8 cellular contexts compared by ENCODE assay signal in the genomic region with DNA sequence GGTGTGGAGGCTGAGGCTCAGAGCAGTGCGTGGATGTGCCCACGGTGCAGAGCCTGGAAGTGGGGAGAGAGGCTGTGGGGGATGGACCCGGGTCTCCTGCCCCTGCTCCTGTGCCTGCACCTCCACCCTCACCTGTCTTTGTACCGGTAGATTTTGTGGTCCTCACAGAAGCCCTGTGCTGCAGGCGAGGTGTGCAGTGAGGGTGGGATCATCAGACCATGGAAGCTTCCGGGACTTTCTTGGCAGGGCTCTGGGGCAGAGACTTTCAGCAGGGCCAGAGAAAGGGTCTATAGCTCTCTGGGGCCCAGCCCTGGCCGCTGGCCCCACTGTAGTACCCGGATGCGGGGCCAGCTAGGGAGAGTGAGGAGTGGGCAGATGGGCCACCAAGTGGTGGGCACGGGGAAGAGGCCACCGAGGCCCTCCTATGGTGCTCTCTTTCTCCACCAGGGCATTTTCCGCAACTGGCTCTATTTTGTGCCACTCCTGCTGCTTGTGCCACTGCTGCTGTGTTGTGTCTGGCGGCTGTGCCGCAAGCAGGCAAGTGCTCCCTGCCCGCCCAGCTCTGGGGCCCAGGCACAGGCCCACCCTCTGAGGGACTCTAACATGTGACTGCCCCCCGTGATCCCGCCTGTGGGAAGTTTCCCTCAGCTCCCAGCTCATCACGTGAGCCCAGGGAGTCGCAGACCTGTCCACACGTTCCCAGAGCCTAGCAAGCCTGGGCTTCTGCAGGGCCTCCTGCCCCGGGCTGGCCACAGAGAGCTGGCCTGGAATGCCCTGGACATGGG. TPM values are rescaled to one million over a fixed set of nuclear protein-coding genes. Genes with fewer than 3 reads are reported as not detected.
"Had no signal": no experiment of that assay in that cellular context is flagged by ENCODE, and none has a peak within 500 bp of the region (broad histone marks: within the 10 kb centered on the region; RNA-seq: fewer than 3 reads in every experiment).

No MANE protein-coding gene starts in this region.

- H3K27me3 ChIP-seq: tibial nerve had no signal

- ATAC-seq: activated CD4-positive, CD25-positive, alpha-beta regulatory T cell treated with anti-CD3 and anti-CD28 coated beads, Interleukin-2, amount 50 U/mL, for 24 hours; T-helper 17 cell had no signal

- H3K27ac ChIP-seq: skin epidermis, tibial nerve had no signal

- DNase-seq: amygdala, dermis blood vessel endothelial cell, T-helper 17 cell had no signal

- H3K36me3 ChIP-seq: tibial nerve had no signal

- H3K9me3 ChIP-seq: tibial nerve had no signal

- H3K4me3 ChIP-seq: skin epidermis, tibial nerve had no signal

RNA-seq across cellular contexts. Expression of a gene that starts 22.1 kb away (rescaled TPM):
- total RNA-seq: dermis blood vessel endothelial cell, osteocyte, subcutaneous adipose tissue, T-helper 17 cell, tibial nerve had no signal
